ENCODE assay signal across 25 cellular contexts in genomic region chr6:21144928-21145327, GRCh38.
"Had no signal": no experiment of that assay in that cellular context is flagged by ENCODE, and none has a peak within 500 bp of the region (broad histone marks: within the 10 kb centered on the region; RNA-seq: fewer than 3 reads in every experiment).

No MANE protein-coding gene starts in this region.

- H3K4me3 Mint-ChIP-seq: activated B cell treated with CpG ODN at 0.5 μM for 24 hours; activated CD4-positive, alpha-beta T cell treated with anti-CD3 and anti-CD28 coated beads, Interleukin-2, amount 10 ng/mL, durations not matched to agents 24 days and 14 days; activated CD8-positive, alpha-beta memory T cell treated with anti-CD3 and anti-CD28 coated beads, Interleukin-2, amount 10 ng/mL, durations not matched to agents 7 days and 5 days; activated naive CD8-positive, alpha-beta T cell; activated T-cell treated with anti-CD3 and anti-CD28 coated beads, Interleukin-2, amount 50 U/mL, for 24 hours; IgD-negative memory B cell; T-helper 17 cell had no signal

- H3K4me1 Mint-ChIP-seq: activated CD4-positive, alpha-beta T cell treated with anti-CD3 and anti-CD28 coated beads, Interleukin-2, amount 10 ng/mL, durations not matched to agents 24 days and 14 days; activated CD8-positive, alpha-beta memory T cell treated with anti-CD3 and anti-CD28 coated beads, Interleukin-2, amount 10 ng/mL, durations not matched to agents 7 days and 5 days had no signal

- H3K27ac Mint-ChIP-seq: activated B cell treated with CpG ODN at 0.5 μM for 24 hours; activated CD4-positive, alpha-beta T cell treated with anti-CD3 and anti-CD28 coated beads, Interleukin-2, amount 10 ng/mL, durations not matched to agents 24 days and 14 days; activated CD8-positive, alpha-beta memory T cell treated with anti-CD3 and anti-CD28 coated beads, Interleukin-2, amount 10 ng/mL, durations not matched to agents 7 days and 5 days; activated naive CD8-positive, alpha-beta T cell; activated T-cell treated with anti-CD3 and anti-CD28 coated beads, Interleukin-2, amount 50 U/mL, for 24 hours; T-helper 17 cell had no signal

- H3K9me3 Mint-ChIP-seq: activated B cell treated with CpG ODN at 0.5 μM for 24 hours; activated T-cell treated with anti-CD3 and anti-CD28 coated beads, Interleukin-2, amount 50 U/mL, for 24 hours; IgD-negative memory B cell had no signal

- H3K27me3 Mint-ChIP-seq: activated B cell treated with CpG ODN at 0.5 μM for 24 hours; activated CD4-positive, alpha-beta T cell treated with anti-CD3 and anti-CD28 coated beads, Interleukin-2, amount 10 ng/mL, durations not matched to agents 24 days and 14 days; activated CD8-positive, alpha-beta memory T cell treated with anti-CD3 and anti-CD28 coated beads, Interleukin-2, amount 10 ng/mL, durations not matched to agents 7 days and 5 days; activated naive CD8-positive, alpha-beta T cell; activated T-cell treated with anti-CD3 and anti-CD28 coated beads, Interleukin-2, amount 50 U/mL, for 24 hours; IgD-negative memory B cell; T-helper 17 cell had no signal

- DNase-seq: activated B cell treated with CpG ODN at 0.5 μM for 24 hours; activated CD4-positive, alpha-beta T cell treated with anti-CD3 and anti-CD28 coated beads for 1 hour; activated CD4-positive, alpha-beta T cell treated with anti-CD3 and anti-CD28 coated beads, Interleukin-2, amount 10 ng/mL, durations not matched to agents 24 days and 14 days; activated CD4-positive, alpha-beta T cell treated with anti-CD3 and anti-CD28 coated beads, Interleukin-2, amount 50 U/mL, for 48 hours; activated CD8-positive, alpha-beta memory T cell treated with anti-CD3 and anti-CD28 coated beads, Interleukin-2, amount 10 ng/mL, durations not matched to agents 7 days and 5 days; activated effector memory CD4-positive, alpha-beta T cell treated with anti-CD3 and anti-CD28 coated beads, Interleukin-2, amount 50 U/mL, for 16 hours; activated naive CD4-positive, alpha-beta T cell treated with Interleukin-2 at 50 U/mL for 16 hours; activated T-cell treated with anti-CD3 and anti-CD28 coated beads, Interleukin-2, amount 50 U/mL, for 24 hours; amygdala; brain microvascular endothelial cell; cerebellar nuclear complex; KG1; NCI-H1092; NCI-H1417; NCI-H2029; NCI-H2107; NCI-H446; NCI-H524 treated with DMSO at 0.1 percent for 48 hours; NCI-H82; T-helper 17 cell; T-helper 9 cell had no signal

- FAIRE-seq: astrocyte, TTC549 had no signal
